Comparison of ENCODE assay signal across 8 cellular contexts in genomic region chr11:126061707-126062678, GRCh38. TPM values are rescaled to one million over a fixed set of nuclear protein-coding genes. Genes with fewer than 3 reads are reported as not detected.
DNase-seq lines count a peak whose midpoint lies in the region; ATAC-seq lines count a peak whose summit lies in the region.

No MANE protein-coding gene starts in this region.

- CTCF ChIA-PET in activated CD8-positive, alpha-beta memory T cell treated with anti-CD3 and anti-CD28 coated beads, Interleukin-2, amount 10 ng/mL, durations not matched to agents 7 days and 5 days (lab: Charles Lee), result interaction anchor here (1.4 kb wide), 1 partner anchor 149 kb away, joined by 3 read pairs; the partner anchor contains the start of genes FAM118B and RPUSD4

- no peak for ATAC-seq in activated CD8-positive, alpha-beta memory T cell treated with anti-CD3 and anti-CD28 coated beads, Interleukin-2, amount 10 ng/mL, durations not matched to agents 7 days and 5 days

- in situ Hi-C loops in SK-MEL-5 (cut with HindIII; ENCODE audit: low pct_unique_long_range_greater_than_20kb, low sequenced_read_pairs), result no loop called here

- H3K4me1 Mint-ChIP-seq in activated CD8-positive, alpha-beta memory T cell treated with anti-CD3 and anti-CD28 coated beads, Interleukin-2, amount 10 ng/mL, durations not matched to agents 7 days and 5 days, result peaks cover 7% of the 10 kb centered on the region

- peaks cover 60% of the 10 kb centered on the region for H3K27me3 Mint-ChIP-seq in activated CD8-positive, alpha-beta memory T cell treated with anti-CD3 and anti-CD28 coated beads, Interleukin-2, amount 10 ng/mL, durations not matched to agents 7 days and 5 days

- no peaks in the 10 kb centered on the region for H3K36me3 Mint-ChIP-seq in activated CD8-positive, alpha-beta memory T cell treated with anti-CD3 and anti-CD28 coated beads, Interleukin-2, amount 10 ng/mL, durations not matched to agents 7 days and 5 days

- H3K4me3 Mint-ChIP-seq in activated CD8-positive, alpha-beta memory T cell treated with anti-CD3 and anti-CD28 coated beads, Interleukin-2, amount 10 ng/mL, durations not matched to agents 7 days and 5 days, result peak overlapping the region; percentile 69

- DNase-seq in activated CD8-positive, alpha-beta memory T cell treated with anti-CD3 and anti-CD28 coated beads, Interleukin-2, amount 10 ng/mL, durations not matched to agents 7 days and 5 days, result peak; percentile 52
- DNase-seq in activated CD8-positive, alpha-beta memory T cell treated with anti-CD3 and anti-CD28 coated beads, Interleukin-2, amount 50 U/mL, for 4 hours, result no peak
- DNase-seq in HuH-7.5 (ENCODE audit: low spot score) (peak; percentile 54), SK-MEL-5 (ENCODE audit: low read depth, low spot score) (peak; percentile 58), cerebellar cortex (ENCODE audit: low spot score) (peak; percentile 90), left kidney (ENCODE audit: low read depth, low spot score) (peak; percentile 87), NK-92 (lab: John Stamatoyannopoulos, UW; ENCODE audit: unreplicated experiment) (no peak)
- peak; percentile 41 to 45 for DNase-seq in stimulated activated CD4-positive, alpha-beta T cell treated with anti-CD3 and anti-CD28 coated beads, Interleukin-2, amount 100 ng/mL, for 24 hours

- H3K27ac Mint-ChIP-seq in activated CD8-positive, alpha-beta memory T cell treated with anti-CD3 and anti-CD28 coated beads, Interleukin-2, amount 10 ng/mL, durations not matched to agents 7 days and 5 days, result no peak overlapping the region

- no peaks in the 10 kb centered on the region for H3K9me3 Mint-ChIP-seq in activated CD8-positive, alpha-beta memory T cell treated with anti-CD3 and anti-CD28 coated beads, Interleukin-2, amount 10 ng/mL, durations not matched to agents 7 days and 5 days (ENCODE audit: low read depth)

RNA-seq across cellular contexts. Expression of gene CDON, which starts 0.7 kb away (rescaled TPM):
- total RNA-seq in activated CD8-positive, alpha-beta memory T cell treated with anti-CD3 and anti-CD28 coated beads, Interleukin-2, amount 10 ng/mL, durations not matched to agents 7 days and 5 days, result 1 to 10 TPM; 1.5 to 1.8 TPM
- total RNA-seq in SK-MEL-5 (2014; rRNA removed; shearing (Covaris generic)), result 8.0 and 8.6 TPM in 2 replicates
- 7.1 and 9.0 TPM in 2 replicates for polyA plus RNA-seq in SK-MEL-5 (2015; cell fraction: cytosol; rRNA removed)
- 2.9 and 5.3 TPM in 2 replicates for polyA plus RNA-seq in SK-MEL-5 (2015; cell fraction: nucleus; rRNA removed)

Comparison
In these comparisons a context has a peak if more than half of its experiments do, and no peak if none do; other contexts are left out.
1. DNase-seq: peak in activated CD8-positive, alpha-beta memory T cell treated with anti-CD3 and anti-CD28 coated beads, Interleukin-2, amount 10 ng/mL, durations not matched to agents 7 days and 5 days (single experiment), HuH-7.5 (single experiment), SK-MEL-5 (single experiment), cerebellar cortex (single experiment), left kidney (single experiment) and stimulated activated CD4-positive, alpha-beta T cell treated with anti-CD3 and anti-CD28 coated beads, Interleukin-2, amount 100 ng/mL, for 24 hours (2 of 2); none in activated CD8-positive, alpha-beta memory T cell treated with anti-CD3 and anti-CD28 coated beads, Interleukin-2, amount 50 U/mL, for 4 hours (single experiment) and NK-92 (single experiment).